ENCODE assay signal across 8 cellular contexts in genomic region chr11:67373916-67374570, GRCh38. TPM values are rescaled to one million over a fixed set of nuclear protein-coding genes. Genes with fewer than 3 reads are reported as not detected.
DNase-seq lines count a peak whose midpoint lies in the region; ATAC-seq and TF ChIP-seq lines count a peak whose summit lies in the region.

No MANE protein-coding gene starts in this region.

- peak; percentile 39 to 71 (median 46) for DNase-seq in CD8-positive, alpha-beta memory T cell
- DNase-seq in HAP-1 (ENCODE audit: low spot score in 2 of 2) (peak; percentile 65 to 86), SJSA1 (ENCODE audit: low read depth in 1 of 2, low spot score in 2 of 2) (peak; percentile 98 to 99), brain microvascular endothelial cell (peak; percentile 93), skeletal muscle cell (ENCODE audit: low read depth) (peak; percentile 95), NCI-H2196 (lab: John Stamatoyannopoulos, UW; ENCODE audit: unreplicated experiment) (no peak)

- H3K27me3 ChIP-seq in CD8-positive, alpha-beta memory T cell (ENCODE audit: insufficient read depth, low read length, poor library complexity, severe bottlenecking), result peaks cover 3% of the 10 kb centered on the region
- peaks cover 3% of the 10 kb centered on the region; the same call in 1 of the 2 replicates for H3K27me3 ChIP-seq in HAP-1 (ENCODE audit: low read depth)
- H3K27me3 ChIP-seq in SJSA1 (replicated peaks), result no peaks in the 10 kb centered on the region
- no peaks in the 10 kb centered on the region for H3K27me3 ChIP-seq in brain microvascular endothelial cell (replicated peaks)
- peaks cover 78% of the 10 kb centered on the region for H3K27me3 ChIP-seq in iPS-18a (ENCODE audit: control insufficient read depth, insufficient read depth, low read length)

- peak overlapping the region; percentile 74 to 98 (median 88) for H3K27ac Mint-ChIP-seq in CD8-positive, alpha-beta memory T cell

- H3K9me3 Mint-ChIP-seq in CD8-positive, alpha-beta memory T cell, result peaks cover 0 to 4% (median 0%) of the 10 kb centered on the region in 5 donors

- H3K9ac ChIP-seq in iPS-18a (ENCODE audit: low read length), result peak overlapping the region; percentile 14

- H3K4me3 Mint-ChIP-seq in CD8-positive, alpha-beta memory T cell, result peak overlapping the region; percentile 78 to 98 (median 85)

- CTCF ChIA-PET in CD8-positive, alpha-beta memory T cell (lab: Charles Lee), result interaction anchor here (0.6 to 25.1 kb wide), 5 partner anchors 10 to 64 kb away, joined by 3 to 860 read pairs (median 4); partner anchors contain the start of genes POLD4, PPP1CA and PTPRCAP

- peaks cover 39 to 68% (median 46%) of the 10 kb centered on the region in 3 donors for H3K4me1 Mint-ChIP-seq in CD8-positive, alpha-beta memory T cell

- H3K27ac ChIP-seq in CD8-positive, alpha-beta memory T cell (ENCODE audit: low read depth, low read length), result peak overlapping the region; percentile 79
- H3K27ac ChIP-seq in SJSA1 (peak overlapping the region; percentile 64), brain microvascular endothelial cell (peak overlapping the region; percentile 93), iPS-18a (ENCODE audit: low read length) (no peak overlapping the region)

- H3K4me3 ChIP-seq in CD8-positive, alpha-beta memory T cell (ENCODE audit: low read length), result peak overlapping the region; percentile 53
- H3K4me3 ChIP-seq in HAP-1 (peak overlapping the region; percentile 41), SJSA1 (peak overlapping the region; percentile 88), brain microvascular endothelial cell (ENCODE audit: low read depth, low read length) (peak overlapping the region; percentile 63), iPS-18a (ENCODE audit: low read length) (peak overlapping the region; percentile 64), skeletal muscle cell (ENCODE audit: low read depth, low read length) (peak overlapping the region; percentile 67)

- peaks cover 0 to 5% (median 0%) of the 10 kb centered on the region in 3 donors for H3K36me3 Mint-ChIP-seq in CD8-positive, alpha-beta memory T cell

- H3K27me3 Mint-ChIP-seq in CD8-positive, alpha-beta memory T cell, result peaks cover 0 to 5% of the 10 kb centered on the region in 2 donors

- H3K4me1 ChIP-seq in CD8-positive, alpha-beta memory T cell (ENCODE audit: insufficient read depth, low read length), result peaks cover 48% of the 10 kb centered on the region
- H3K4me1 ChIP-seq in HAP-1, result peaks cover 8% of the 10 kb centered on the region
- peaks cover 40% of the 10 kb centered on the region for H3K4me1 ChIP-seq in SJSA1 (replicated peaks)
- H3K4me1 ChIP-seq in iPS-18a (ENCODE audit: control insufficient read depth, low read depth, low read length), result peaks cover 37% of the 10 kb centered on the region

- in situ Hi-C loops in HAP-1 (cut with MboI; ENCODE audit: low sequenced_read_pairs), result no loop called here
- in situ Hi-C loops in brain microvascular endothelial cell (cut with HindIII; ENCODE audit: low pct_ligation_motif_present, low sequenced_read_pairs), result no loop called here

- no peaks in the 10 kb centered on the region for H3K36me3 ChIP-seq in CD8-positive, alpha-beta memory T cell (ENCODE audit: insufficient read depth, low read length)
- H3K36me3 ChIP-seq in HAP-1 (replicated peaks) (no peaks in the 10 kb centered on the region), SJSA1 (peaks cover 12% of the 10 kb centered on the region), brain microvascular endothelial cell (replicated peaks) (no peaks in the 10 kb centered on the region), iPS-18a (ENCODE audit: control insufficient read depth, low read depth, low read length) (no peaks in the 10 kb centered on the region)

- ATAC-seq in GM18868 (IDR thresholded peaks at IDR 0.05; ENCODE audit: unreplicated experiment), result no peak

- H3K9me3 ChIP-seq in CD8-positive, alpha-beta memory T cell (ENCODE audit: low read length), result no peaks in the 10 kb centered on the region
- H3K9me3 ChIP-seq in HAP-1, result no peaks in the 10 kb centered on the region
- H3K9me3 ChIP-seq in SJSA1 (replicated peaks), result 0 out of 2 replicates have a peak, but pooled peaks cover 2% of the 10 kb centered on the region
- H3K9me3 ChIP-seq in iPS-18a (ENCODE audit: control insufficient read depth, low read depth, low read length), result no peaks in the 10 kb centered on the region

- POLR2A ChIA-PET in CD8-positive, alpha-beta memory T cell (lab: Charles Lee), result interaction anchor here (0.6 to 4.3 kb wide), 14 partner anchors 9 to 935 kb away, joined by 3 to 51 read pairs (median 6); partner anchors contain the start of genes POLD4, PPP1CA and RPS6KB2

- TF ChIP-seq CTCF in brain microvascular endothelial cell (IDR thresholded peaks at IDR 0.05; ENCODE audit: low read depth, low read length, missing control alignments), result peak; percentile 47

RNA-seq across cellular contexts. Expression of gene CLCF1, which starts 0.6 kb away (rescaled TPM):
- 1 to 10 TPM; 3.5 to 4.2 TPM for total RNA-seq in CD8-positive, alpha-beta memory T cell
- polyA plus RNA-seq in CD8-positive, alpha-beta memory T cell, result 4.6 TPM
- total RNA-seq in SJSA1 (2014; rRNA removed; shearing (Covaris generic)), result 6.9 and 9.4 TPM in 2 replicates

RNA-seq across cellular contexts. Expression of gene RAD9A, which starts 17.7 kb away (rescaled TPM):
- total RNA-seq in CD8-positive, alpha-beta memory T cell, result 10 to 100 TPM; 36.8 to 38.8 TPM
- 9.4 TPM for polyA plus RNA-seq in CD8-positive, alpha-beta memory T cell
- total RNA-seq in SJSA1 (2014; rRNA removed; shearing (Covaris generic)), result 13.8 and 25.1 TPM in 2 replicates

RNA-seq across cellular contexts. Expression of gene POLD4, which starts 20.7 kb away (rescaled TPM):
- 10 to 100 TPM; 32.3 to 37.8 TPM for total RNA-seq in CD8-positive, alpha-beta memory T cell
- polyA plus RNA-seq in CD8-positive, alpha-beta memory T cell, result 91.2 TPM
- total RNA-seq in SJSA1 (2014; rRNA removed; shearing (Covaris generic)), result 81.8 and 125 TPM in 2 replicates

RNA-seq across cellular contexts. Expression of gene PPP1CA, which starts 27.6 kb away (rescaled TPM):
- total RNA-seq in CD8-positive, alpha-beta memory T cell, result 100 to 1,000 TPM; 338 to 357 TPM
- polyA plus RNA-seq in CD8-positive, alpha-beta memory T cell, result 564 TPM
- total RNA-seq in SJSA1 (2014; rRNA removed; shearing (Covaris generic)), result 668 and 731 TPM in 2 replicates

RNA-seq across cellular contexts. Expression of gene TBC1D10C, which starts 29.8 kb away (rescaled TPM):
- 100 to 1,000 TPM; 102 to 105 TPM for total RNA-seq in CD8-positive, alpha-beta memory T cell
- polyA plus RNA-seq in CD8-positive, alpha-beta memory T cell, result 331 TPM
- total RNA-seq in SJSA1 (2014; rRNA removed; shearing (Covaris generic)), result not detected in 2 replicates
